ENCODE assay signal across 1 cellular context in genomic region chr19:2577722-2578335, GRCh38.
TF ChIP-seq lines count a peak whose summit lies in the region.

No MANE protein-coding gene starts in this region.

TF ChIP-seq in GM23338, 12 proteins besides CTCF, POLR2A, EP300 and RAD21 (continued from another document):
- TF ChIP-seq, protein P1, sequence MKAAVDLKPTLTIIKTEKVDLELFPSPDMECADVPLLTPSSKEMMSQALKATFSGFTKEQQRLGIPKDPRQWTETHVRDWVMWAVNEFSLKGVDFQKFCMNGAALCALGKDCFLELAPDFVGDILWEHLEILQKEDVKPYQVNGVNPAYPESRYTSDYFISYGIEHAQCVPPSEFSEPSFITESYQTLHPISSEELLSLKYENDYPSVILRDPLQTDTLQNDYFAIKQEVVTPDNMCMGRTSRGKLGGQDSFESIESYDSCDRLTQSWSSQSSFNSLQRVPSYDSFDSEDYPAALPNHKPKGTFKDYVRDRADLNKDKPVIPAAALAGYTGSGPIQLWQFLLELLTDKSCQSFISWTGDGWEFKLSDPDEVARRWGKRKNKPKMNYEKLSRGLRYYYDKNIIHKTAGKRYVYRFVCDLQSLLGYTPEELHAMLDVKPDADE (IDR thresholded peaks at IDR 0.05), result no peak
- TF ChIP-seq ZNF331 (CRISPR knock-in tag; IDR thresholded peaks at IDR 0.05; ENCODE audit: low read depth), result no peak
